ENCODE assay signal across 9 cellular contexts in the genomic region with DNA sequence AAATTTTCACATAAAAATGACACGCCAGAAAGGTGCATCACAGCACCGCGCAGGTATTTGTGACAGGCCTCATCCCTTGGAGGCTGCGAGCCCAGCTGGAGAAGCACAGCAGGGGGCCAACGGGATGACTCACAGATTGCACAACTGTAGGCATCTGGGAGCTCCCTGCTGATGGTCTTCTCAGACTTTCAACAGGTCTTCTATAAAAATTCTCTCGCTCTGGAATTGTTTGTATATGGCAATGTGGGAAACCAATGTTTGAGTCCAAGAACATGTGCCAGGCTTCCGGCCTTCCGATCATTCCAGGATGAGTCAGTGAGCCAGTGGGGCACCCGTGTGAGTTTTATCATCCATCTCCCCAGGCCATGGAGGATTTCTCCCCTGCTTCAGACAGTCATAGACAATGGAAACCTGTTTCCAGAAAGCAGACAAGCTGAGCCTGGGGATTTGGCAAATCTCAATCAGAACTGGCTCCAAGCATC. TPM values are rescaled to one million over a fixed set of nuclear protein-coding genes. Genes with fewer than 3 reads are reported as not detected.
A peak's percentile ranks its signal among the peaks of the same experiment; 100 is the strongest.
DNase-seq lines count a peak whose midpoint lies in the region; ATAC-seq and TF ChIP-seq lines count a peak whose summit lies in the region.
"Had no signal": no experiment of that assay in that cellular context is flagged by ENCODE, and none has a peak within 500 bp of the region (broad histone marks: within the 10 kb centered on the region; RNA-seq: fewer than 3 reads in every experiment).

No MANE protein-coding gene starts in this region.

- H3K36me3 ChIP-seq in adipocyte (ENCODE audit: control insufficient read depth, insufficient read depth, low read length, severe bottlenecking) (no peaks in the 10 kb centered on the region), kidney epithelial cell (ENCODE audit: control insufficient read depth, insufficient read depth, low read length) (no peaks in the 10 kb centered on the region), Karpas-422 (ENCODE audit: insufficient read depth, low read length) (no peaks in the 10 kb centered on the region), neuronal stem cell (replicated peaks in 1 of 2; ENCODE audit: control insufficient read depth in 2 of 2, insufficient read depth in 2 of 2, low read length in 2 of 2) (no peaks in the 10 kb centered on the region)

- H3K4me2 ChIP-seq in Karpas-422 (ENCODE audit: low read depth, low read length, poor library complexity, severe bottlenecking), result no peak overlapping the region
- no peak overlapping the region for H3K4me2 ChIP-seq in neuronal stem cell (ENCODE audit: insufficient read depth, low read length, poor library complexity, severe bottlenecking)

- H2BK12ac ChIP-seq in neuronal stem cell (ENCODE audit: low read length), result no peak overlapping the region

- no peak overlapping the region for H4K8ac ChIP-seq in neuronal stem cell (ENCODE audit: low read depth, low read length)

- peaks cover 0 to 4% (median 1%) of the 10 kb centered on the region in 7 donors for H3K9me3 Mint-ChIP-seq in CD14-positive monocyte
- no peaks in the 10 kb centered on the region for H3K9me3 Mint-ChIP-seq in T-helper 2 cell treated with Interferon-gamma antibody and Interleukin-4, amounts not matched to agents 5 μg/mL and 100 μg/mL, for 36 hours
- H3K9me3 Mint-ChIP-seq: activated T-helper 2 cell treated with anti-CD3 and anti-CD28 coated beads, Interferon-gamma antibody, Interleukin-2, Interleukin-4, amounts not matched to agents 10 μg/mL and 5 μg/mL and 100 μg/mL, durations not matched to agents 14 hours and 24 hours and 36 hours had no signal

- intact Hi-C loops in CD14-positive monocyte (cut with micrococcal nuclease), result no loop called here

- H3K79me2 ChIP-seq in Karpas-422 (ENCODE audit: low read length), result no peaks in the 10 kb centered on the region

- H3K4me1 ChIP-seq in adipocyte (ENCODE audit: control insufficient read depth, insufficient read depth, low read length) (no peaks in the 10 kb centered on the region), Karpas-422 (ENCODE audit: low read length) (peaks cover 5% of the 10 kb centered on the region), neuronal stem cell (ENCODE audit: control insufficient read depth in 2 of 2, insufficient read depth in 1 of 2, low read depth in 1 of 2, low read length in 2 of 2) (peaks cover 0 to 2% of the 10 kb centered on the region in 2 donors)

- no peak overlapping the region for H2BK120ac ChIP-seq in neuronal stem cell (ENCODE audit: low read depth, low read length)

- no peak overlapping the region for H3K18ac ChIP-seq in neuronal stem cell (ENCODE audit: low read length)

- WGBS in neuronal stem cell (ENCODE audit: extremely low coverage in 2 of 2, insufficient read length in 2 of 2, insufficient replicate concordance in 1 of 2), 2 donors, result no CpG with 5 or more reads among the region's 9 CpGs

- no peak overlapping the region for H4K91ac ChIP-seq in neuronal stem cell (ENCODE audit: low read depth, low read length, poor library complexity)

- H3K79me1 ChIP-seq in neuronal stem cell (ENCODE audit: low read depth, low read length), result no peaks in the 10 kb centered on the region

- H3K23ac ChIP-seq in neuronal stem cell (ENCODE audit: low read depth, low read length, poor library complexity), result no peak overlapping the region

- no peak overlapping the region for H3K4me3 Mint-ChIP-seq in CD14-positive monocyte
- no peak overlapping the region for H3K4me3 Mint-ChIP-seq in T-helper 2 cell treated with Interferon-gamma antibody and Interleukin-4, amounts not matched to agents 5 μg/mL and 100 μg/mL, for 36 hours

- ATAC-seq in GM21381 (IDR thresholded peaks at IDR 0.05; ENCODE audit: unreplicated experiment), result no peak

- peaks cover 0 to 8% of the 10 kb centered on the region in 2 donors for H3K36me3 Mint-ChIP-seq in CD14-positive monocyte
- H3K36me3 Mint-ChIP-seq in T-helper 2 cell treated with Interferon-gamma antibody and Interleukin-4, amounts not matched to agents 5 μg/mL and 100 μg/mL, for 36 hours (ENCODE audit: low read depth), result no peaks in the 10 kb centered on the region

- H3K27ac ChIP-seq in Karpas-422 (ENCODE audit: low read length) (no peak overlapping the region), neuronal stem cell (replicated peaks; ENCODE audit: low read length) (no peak overlapping the region)

- H3K4me3 ChIP-seq in adipocyte (ENCODE audit: low read length) (no peak overlapping the region), kidney epithelial cell (ENCODE audit: low read depth, low read length) (no peak overlapping the region), Karpas-422 (ENCODE audit: low read length) (no peak overlapping the region), neuronal stem cell (ENCODE audit: low read length in 2 of 2) (no peak overlapping the region)

- peaks cover 13% of the 10 kb centered on the region for H3K4me1 Mint-ChIP-seq in CD14-positive monocyte
- no peaks in the 10 kb centered on the region for H3K4me1 Mint-ChIP-seq in T-helper 2 cell treated with Interferon-gamma antibody and Interleukin-4, amounts not matched to agents 5 μg/mL and 100 μg/mL, for 36 hours (ENCODE audit: low read depth)

- DNase-seq in CD14-positive monocyte (ENCODE audit: low spot score) (peak; percentile 55), HuH-7.5 (ENCODE audit: low spot score) (peak; percentile 53), adipocyte (ENCODE audit: low read depth) (peak; percentile 34), kidney epithelial cell (ENCODE audit: low read depth) (peak; percentile 34), Karpas-422 (no peak), neuronal stem cell (ENCODE audit: low spot score) (no peak)
- no peak for DNase-seq in T-helper 2 cell treated with Interferon-gamma antibody and Interleukin-4, amounts not matched to agents 5 μg/mL and 100 μg/mL, for 36 hours (ENCODE audit: low spot score)

- no peaks in the 10 kb centered on the region for H3K9me2 ChIP-seq in Karpas-422 (replicated peaks; ENCODE audit: insufficient read depth, low read length)

- no peak overlapping the region for H2AK5ac ChIP-seq in neuronal stem cell (ENCODE audit: low read depth, low read length)

- H3K27ac Mint-ChIP-seq in CD14-positive monocyte, result peak overlapping the region in 3 of 7 donors; percentile 19 to 77 (median 77)
- no peak overlapping the region for H3K27ac Mint-ChIP-seq in T-helper 2 cell treated with Interferon-gamma antibody and Interleukin-4, amounts not matched to agents 5 μg/mL and 100 μg/mL, for 36 hours
- H3K27ac Mint-ChIP-seq: activated T-helper 2 cell treated with anti-CD3 and anti-CD28 coated beads, Interferon-gamma antibody, Interleukin-2, Interleukin-4, amounts not matched to agents 10 μg/mL and 5 μg/mL and 100 μg/mL, durations not matched to agents 14 hours and 24 hours and 36 hours had no signal

- peaks cover 23 to 29% (median 25%) of the 10 kb centered on the region in 3 donors for H3K27me3 Mint-ChIP-seq in CD14-positive monocyte (ENCODE audit: low read depth in 3 of 3)
- peaks cover 22% of the 10 kb centered on the region for H3K27me3 Mint-ChIP-seq in T-helper 2 cell treated with Interferon-gamma antibody and Interleukin-4, amounts not matched to agents 5 μg/mL and 100 μg/mL, for 36 hours (ENCODE audit: low read depth)

- no peak overlapping the region for H3K14ac ChIP-seq in neuronal stem cell (ENCODE audit: low read length)

- H2BK5ac ChIP-seq in neuronal stem cell (ENCODE audit: low read length), result no peak overlapping the region

- H3K27me3 ChIP-seq in adipocyte (replicated peaks; ENCODE audit: control insufficient read depth, insufficient read depth, low read length), result peaks cover 13% of the 10 kb centered on the region
- H3K27me3 ChIP-seq in kidney epithelial cell (ENCODE audit: control insufficient read depth, insufficient read depth, low read length), result peaks cover 12% of the 10 kb centered on the region
- H3K27me3 ChIP-seq in Karpas-422 (ENCODE audit: low read length), result no peaks in the 10 kb centered on the region
- peaks cover 0 to 2% (median 0%) of the 10 kb centered on the region in 3 experiments for H3K27me3 ChIP-seq in neuronal stem cell (ENCODE audit: control insufficient read depth in 3 of 3, insufficient read depth in 3 of 3, low read depth in 1 of 3, low read length in 3 of 3)

- no peak overlapping the region for H2BK15ac ChIP-seq in neuronal stem cell (ENCODE audit: low read length)

- H2AFZ ChIP-seq in Karpas-422 (ENCODE audit: low read length), result no peak overlapping the region
- H2AFZ ChIP-seq in neuronal stem cell (ENCODE audit: low read length), result no peak overlapping the region

- no peaks in the 10 kb centered on the region for H4K20me1 ChIP-seq in Karpas-422 (ENCODE audit: insufficient read depth, low read depth, low read length)

- H3K9ac ChIP-seq in adipocyte (ENCODE audit: low read length) (no peak overlapping the region), Karpas-422 (ENCODE audit: low read length) (no peak overlapping the region), neuronal stem cell (ENCODE audit: low read depth, low read length, poor library complexity) (no peak overlapping the region)

- no peak overlapping the region for H3K4ac ChIP-seq in neuronal stem cell (ENCODE audit: low read length)

- H3K9me3 ChIP-seq in adipocyte (ENCODE audit: control insufficient read depth, low read length), result no peaks in the 10 kb centered on the region
- H3K9me3 ChIP-seq in Karpas-422 (ENCODE audit: low read length), result no peaks in the 10 kb centered on the region
- H3K9me3 ChIP-seq in neuronal stem cell (replicated peaks in 1 of 2; ENCODE audit: control insufficient read depth in 2 of 2, insufficient read depth in 1 of 2, low read depth in 1 of 2, low read length in 2 of 2), result no peaks in the 10 kb centered on the region

- TF ChIP-seq CTCF in CD14-positive monocyte (IDR thresholded peaks at IDR 0.05) (no peak), kidney epithelial cell (IDR thresholded peaks at IDR 0.05; ENCODE audit: insufficient read depth, low read length, poor library complexity, severe bottlenecking) (no peak)

RNA-seq across cellular contexts. Expression of gene ADORA2B, which starts 24.1 kb away (rescaled TPM):
- 1 to 10 TPM; 4.4 to 6.4 TPM for polyA plus RNA-seq in CD14-positive monocyte
- total RNA-seq in kidney epithelial cell, result 6.6 and 13.0 TPM in 2 replicates
- not detected in 2 replicates for total RNA-seq in Karpas-422 (2014; rRNA removed; shearing (Covaris generic); ENCODE audit: low replicate concordance)
- polyA plus RNA-seq in neuronal stem cell (2013, experiment 1 of 2), result 1.7 TPM
- polyA plus RNA-seq in neuronal stem cell (2013, experiment 2 of 2), result 1.5 TPM

Comparison
In these comparisons a context has a peak if more than half of its experiments do, and no peak if none do; other contexts are left out.
1. DNase-seq: peak in CD14-positive monocyte (single experiment), HuH-7.5 (single experiment), adipocyte (single experiment) and kidney epithelial cell (single experiment); none in Karpas-422 (single experiment), T-helper 2 cell treated with Interferon-gamma antibody and Interleukin-4, amounts not matched to agents 5 μg/mL and 100 μg/mL, for 36 hours (single experiment) and neuronal stem cell (single experiment).